18 cellular contexts compared by ENCODE assay signal in genomic region chr9:87067426-87067825, GRCh38.
"Had no signal": no experiment of that assay in that cellular context is flagged by ENCODE, and none has a peak within 500 bp of the region (broad histone marks: within the 10 kb centered on the region; RNA-seq: fewer than 3 reads in every experiment).

No MANE protein-coding gene starts in this region.

- H3K4me2 ChIP-seq: SK-N-SH had no signal

- H3K4me1 Mint-ChIP-seq: activated CD4-positive, alpha-beta memory T cell treated with anti-CD3 and anti-CD28 coated beads, Interleukin-2, amount 10 ng/mL, durations not matched to agents 7 days and 5 days; activated CD8-positive, alpha-beta memory T cell treated with anti-CD3 and anti-CD28 coated beads, Interleukin-2, amount 10 ng/mL, durations not matched to agents 7 days and 5 days had no signal

- H3K36me3 ChIP-seq: cardiac muscle cell, heart right ventricle, lower lobe of right lung, prostate gland, tibial nerve had no signal

- H3K9ac ChIP-seq: SK-N-SH had no signal

- H3K27me3 ChIP-seq: cardiac muscle cell, tibial nerve had no signal

- H3K9me3 Mint-ChIP-seq: activated CD4-positive, alpha-beta memory T cell treated with anti-CD3 and anti-CD28 coated beads, Interleukin-2, amount 10 ng/mL, durations not matched to agents 7 days and 5 days; natural killer cell treated with Interleukin-12 subunit alpha and Interleukin-12 subunit beta and Interleukin-15 and Interleukin-18, amount 100 ng/mL, for 72 hours had no signal

- H3K4me1 ChIP-seq: lower lobe of right lung, prostate gland had no signal

- H3K27ac Mint-ChIP-seq: activated CD4-positive, alpha-beta memory T cell treated with anti-CD3 and anti-CD28 coated beads, Interleukin-2, amount 10 ng/mL, durations not matched to agents 7 days and 5 days; activated CD8-positive, alpha-beta memory T cell treated with anti-CD3 and anti-CD28 coated beads, Interleukin-2, amount 10 ng/mL, durations not matched to agents 7 days and 5 days; activated naive CD8-positive, alpha-beta T cell; natural killer cell treated with Interleukin-12 subunit alpha and Interleukin-12 subunit beta and Interleukin-15 and Interleukin-18, amount 100 ng/mL, for 72 hours had no signal

- H3K27ac ChIP-seq: cardiac muscle cell, heart right ventricle, lower lobe of right lung, prostate gland, tibial nerve had no signal

- DNase-seq: activated CD4-positive, alpha-beta memory T cell treated with anti-CD3 and anti-CD28 coated beads, Interleukin-2, amount 10 ng/mL, durations not matched to agents 7 days and 5 days; activated CD4-positive, alpha-beta T cell treated with anti-CD3 and anti-CD28 coated beads for 48 hours; activated CD8-positive, alpha-beta memory T cell treated with anti-CD3 and anti-CD28 coated beads, Interleukin-2, amount 10 ng/mL, durations not matched to agents 7 days and 5 days; amniotic stem cell; dermis blood vessel endothelial cell; effector CD8-positive, alpha-beta T cell; heart right ventricle; lower lobe of right lung; SK-N-SH; stimulated activated CD4-positive, alpha-beta T cell treated with anti-CD3 and anti-CD28 coated beads, Interleukin-4, amount 100 ng/mL, for 24 hours; stimulated activated naive CD4-positive, alpha-beta T cell treated with Interleukin-2 at 50 U/mL for 16 hours had no signal

- ATAC-seq: activated CD8-positive, alpha-beta memory T cell treated with anti-CD3 and anti-CD28 coated beads, Interleukin-2, amount 10 ng/mL, durations not matched to agents 7 days and 5 days; heart right ventricle; left lobe of liver; lower lobe of right lung; natural killer cell treated with Interleukin-12 subunit alpha and Interleukin-12 subunit beta and Interleukin-15 and Interleukin-18, amount 100 ng/mL, for 72 hours had no signal

- H3K4me3 ChIP-seq: cardiac muscle cell, heart right ventricle, lower lobe of right lung, prostate gland, tibial nerve had no signal

- H3K9me3 ChIP-seq: heart right ventricle, lower lobe of right lung, prostate gland, SK-N-SH, tibial nerve had no signal

- H3K27me3 Mint-ChIP-seq: activated CD4-positive, alpha-beta memory T cell treated with anti-CD3 and anti-CD28 coated beads, Interleukin-2, amount 10 ng/mL, durations not matched to agents 7 days and 5 days had no signal

- H3K36me3 Mint-ChIP-seq: activated CD8-positive, alpha-beta memory T cell treated with anti-CD3 and anti-CD28 coated beads, Interleukin-2, amount 10 ng/mL, durations not matched to agents 7 days and 5 days; activated naive CD8-positive, alpha-beta T cell; natural killer cell treated with Interleukin-12 subunit alpha and Interleukin-12 subunit beta and Interleukin-15 and Interleukin-18, amount 100 ng/mL, for 72 hours had no signal

- FAIRE-seq: urothelium cell line had no signal

- H3K4me3 Mint-ChIP-seq: activated CD4-positive, alpha-beta memory T cell treated with anti-CD3 and anti-CD28 coated beads, Interleukin-2, amount 10 ng/mL, durations not matched to agents 7 days and 5 days; activated CD8-positive, alpha-beta memory T cell treated with anti-CD3 and anti-CD28 coated beads, Interleukin-2, amount 10 ng/mL, durations not matched to agents 7 days and 5 days; activated naive CD8-positive, alpha-beta T cell; natural killer cell treated with Interleukin-12 subunit alpha and Interleukin-12 subunit beta and Interleukin-15 and Interleukin-18, amount 100 ng/mL, for 72 hours had no signal
